In genomic region chrX:47560831-47561652, GRCh38 we compare ENCODE assay signal across 8 cellular contexts. TPM values are rescaled to one million over a fixed set of nuclear protein-coding genes. Genes with fewer than 3 reads are reported as not detected.
DNase-seq lines count a peak whose midpoint lies in the region; ATAC-seq and TF ChIP-seq lines count a peak whose summit lies in the region.

Gene ARAF, plus strand, starts transcription at chrX:47561205. Its CDS starts 1,763 bp downstream, at chrX:47562968.

- intact Hi-C loops in T-helper 1 cell treated with Interleukin-12 subunit alpha and Interleukin-12 subunit beta and Interleukin-4 antibody, amounts not matched to agents 30 ng/mL and 1 ng/mL, for 36 hours (cut with micrococcal nuclease), result loop anchor here (1.0 to 5.0 kb wide), 14 partner anchors 21 to 961 kb away; partner anchors contain the start of genes EBP, ELK1, RBM10 and TIMP1
- intact Hi-C loops in heart left ventricle (cut with DNase I) (loop anchor here in 8 of 10 donors (5.0 to 10.0 kb wide), 8 partner anchors 54 to 466 kb away; partner anchors contain the start of genes CFP (in 1 of the 8) and SYN1 (in 1 of the 8)), posterior cingulate gyrus (cut with DNase I) (loop anchor here (5.0 kb wide), 1 partner anchor 81 kb away; no protein-coding TSS in a partner anchor)

- H3K4me1 ChIP-seq in heart left ventricle (peaks cover 0 to 32% (median 7%) of the 10 kb centered on the region in 12 donors), upper lobe of left lung (peaks cover 5 to 13% (median 12%) of the 10 kb centered on the region in 4 donors)

- H3K27me3 ChIP-seq in heart left ventricle (no peaks in the 10 kb centered on the region), upper lobe of left lung (no peaks in the 10 kb centered on the region)

- H3K36me3 ChIP-seq in heart left ventricle, result peaks cover 0 to 34% (median 26%) of the 10 kb centered on the region in 9 donors
- peaks cover 0 to 28% (median 13%) of the 10 kb centered on the region in 4 donors for H3K36me3 ChIP-seq in upper lobe of left lung

- in situ Hi-C loops in GM13976 (cut with MboI; ENCODE audit: low sequenced_read_pairs, unreplicated experiment), result no loop called here

- TF ChIP-seq POLR2A in heart left ventricle (IDR thresholded peaks at IDR 0.05), result peak in 1 of 2 donors; percentile 54
- TF ChIP-seq POLR2A in upper lobe of left lung (IDR thresholded peaks at IDR 0.05), result peak in 2 of 4 donors; percentile 46 to 79

- DNase-seq in GM13976 (ENCODE audit: low spot score) (peak; percentile 91), NCI-H146 treated with DMSO at 0.1 percent for 48 hours (lab: John Stamatoyannopoulos, UW; ENCODE audit: unreplicated experiment) (peak; percentile 91), amniotic epithelial cell (ENCODE audit: low read depth) (peak; percentile 99), heart left ventricle (peak; percentile 97 to 98 (median 97)), posterior cingulate gyrus (peak; percentile 91 to 99 (median 96)), upper lobe of left lung (peak; percentile 93 to 96)

- TF ChIP-seq CTCF in GM13976 (IDR thresholded peaks at IDR 0.05; ENCODE audit: borderline replicate concordance, control extremely low read depth, extremely low read depth, insufficient read depth, missing control alignments), result no peak
- no peak for TF ChIP-seq CTCF in heart left ventricle (IDR thresholded peaks at IDR 0.05)
- no peak for TF ChIP-seq CTCF in upper lobe of left lung (IDR thresholded peaks at IDR 0.05)

- no peaks in the 10 kb centered on the region for H3K9me3 ChIP-seq in heart left ventricle
- H3K9me3 ChIP-seq in upper lobe of left lung, result no peaks in the 10 kb centered on the region

- peak within 1 kb of the TSS; percentile 91 to 100 (median 97) for H3K27ac ChIP-seq in heart left ventricle
- peak within 1 kb of the TSS; percentile 91 to 97 (median 96) for H3K27ac ChIP-seq in upper lobe of left lung

- ATAC-seq in HG02870 (IDR thresholded peaks at IDR 0.05; ENCODE audit: unreplicated experiment) (peak; percentile 86), heart left ventricle (peak; percentile 91 to 95 (median 94)), upper lobe of left lung (ENCODE audit: low FRiP score in 2 of 2) (peak; percentile 95 to 97)

- WGBS in heart left ventricle, 4 donors, result 0 to 50% (median 23%) methylated on average over 43 to 61 of the region's 61 CpGs
- WGBS in upper lobe of left lung, 2 donors, result 52% methylated on average over 61 of the region's 61 CpGs; no CpG with 5 or more reads in 1 of the 2 donors

- TF ChIP-seq EP300 in upper lobe of left lung (IDR thresholded peaks at IDR 0.05), result peak in 1 of 4 donors; percentile 11

- H3K4me3 ChIP-seq in heart left ventricle (peak within 1 kb of the TSS; percentile 28 to 95 (median 68)), upper lobe of left lung (peak within 1 kb of the TSS; percentile 32 to 69 (median 56))

RNA-seq across cellular contexts. Expression of gene ARAF, which starts in this region (rescaled TPM):
- 93.8 and 97.1 TPM in 2 replicates for total RNA-seq in T-helper 1 cell treated with Interleukin-12 subunit alpha and Interleukin-12 subunit beta and Interleukin-4 antibody, amounts not matched to agents 30 ng/mL and 1 ng/mL, for 36 hours
- 10 to 100 TPM; 68.3 to 97.6 (median 85.1) TPM for total RNA-seq in heart left ventricle
- 10 to 100 TPM; 36.3 to 70.7 TPM for polyA plus RNA-seq in heart left ventricle
- total RNA-seq in upper lobe of left lung, result 100 to 1,000 TPM in 2 of 6 donors, 10 to 100 TPM in 4; 42.0 to 104 (median 85.2) TPM

Comparison
In these comparisons a context has a peak if more than half of its experiments do, and no peak if none do; other contexts are left out.
1. Peak in every context shown above with its lines: DNase-seq, ATAC-seq, H3K4me3 ChIP-seq and H3K27ac ChIP-seq.